ENCODE assay signal across 1 cellular context in the genomic region with DNA sequence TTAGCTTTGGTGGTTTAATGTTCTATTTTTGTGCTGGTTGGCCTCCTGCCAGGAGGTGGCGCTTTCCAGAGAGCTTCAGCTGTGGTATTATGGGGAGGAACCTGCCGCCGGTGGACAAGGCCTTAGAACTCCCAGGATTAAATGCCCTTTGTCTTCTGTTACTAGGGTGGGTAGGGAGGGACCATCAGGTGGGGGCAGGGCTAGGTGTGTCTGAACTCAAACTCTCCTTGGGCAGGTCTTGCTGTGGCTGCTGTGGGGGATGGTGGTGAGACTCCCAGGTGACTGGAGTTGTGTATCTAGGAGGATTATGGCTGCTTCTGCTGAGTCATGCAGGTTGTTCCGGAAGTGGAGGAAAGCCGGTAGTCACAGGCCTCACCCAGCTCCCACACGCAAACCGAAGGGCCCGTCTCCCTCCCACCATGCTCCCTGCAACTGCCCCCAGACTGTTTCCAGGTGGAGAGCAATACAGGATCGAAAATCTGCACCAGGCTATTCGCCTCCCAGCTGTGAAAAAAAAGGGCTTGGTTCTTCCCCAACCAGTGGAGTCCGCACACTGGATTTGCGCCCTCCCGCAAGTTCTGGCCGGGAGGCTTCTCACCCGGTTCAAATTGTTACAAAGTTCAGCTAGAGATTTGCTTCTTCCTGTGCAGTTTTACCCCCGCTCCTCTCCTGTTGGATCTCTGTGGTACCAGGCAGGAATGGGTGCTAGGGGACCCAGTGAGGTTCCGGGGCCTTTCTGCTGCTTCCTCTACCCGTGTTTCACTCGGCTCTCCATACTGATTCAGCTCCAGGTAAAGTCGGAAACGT.
TF ChIP-seq lines count a peak whose summit lies in the region.

No MANE protein-coding gene starts in this region.

TF ChIP-seq in K562, 482 proteins besides CTCF, POLR2A, EP300 and RAD21 (continued from another document and continues in another):
- TF ChIP-seq, protein P1, sequence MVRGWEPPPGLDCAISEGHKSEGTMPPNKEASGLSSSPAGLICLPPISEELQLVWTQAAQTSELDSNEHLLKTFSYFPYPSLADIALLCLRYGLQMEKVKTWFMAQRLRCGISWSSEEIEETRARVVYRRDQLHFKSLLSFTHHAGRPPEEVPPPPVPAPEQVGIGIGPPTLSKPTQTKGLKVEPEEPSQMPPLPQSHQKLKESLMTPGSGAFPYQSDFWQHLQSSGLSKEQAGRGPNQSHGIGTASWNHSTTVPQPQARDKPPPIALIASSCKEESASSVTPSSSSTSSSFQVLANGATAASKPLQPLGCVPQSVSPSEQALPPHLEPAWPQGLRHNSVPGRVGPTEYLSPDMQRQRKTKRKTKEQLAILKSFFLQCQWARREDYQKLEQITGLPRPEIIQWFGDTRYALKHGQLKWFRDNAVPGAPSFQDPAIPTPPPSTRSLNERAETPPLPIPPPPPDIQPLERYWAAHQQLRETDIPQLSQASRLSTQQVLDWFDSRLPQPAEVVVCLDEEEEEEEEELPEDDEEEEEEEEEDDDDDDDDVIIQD (CRISPR knock-in tag; IDR thresholded peaks at IDR 0.05), result no peak
- TF ChIP-seq XRCC5 (IDR thresholded peaks at IDR 0.05; ENCODE audit: low read depth, low read length) (no peak), NR2F6 (CRISPR knock-in tag; IDR thresholded peaks at IDR 0.05) (no peak), GTF2F1 (IDR thresholded peaks at IDR 0.05; ENCODE audit: low read depth, low read length) (no peak), BRD4 (IDR thresholded peaks at IDR 0.05) (no peak), GABPA (tag; conservative IDR thresholded peaks at IDR 0.05; ENCODE audit: low read depth) (peak; percentile 73), SRSF3 (IDR thresholded peaks at IDR 0.05; ENCODE audit: insufficient read depth, low read length) (no peak), MBD2 (IDR thresholded peaks at IDR 0.05; ENCODE audit: borderline replicate concordance, low read depth) (no peak), NFE2L1 (tag; IDR thresholded peaks at IDR 0.05; ENCODE audit: borderline replicate concordance, low read depth) (peak; percentile 76), BCOR (IDR thresholded peaks at IDR 0.05) (no peak), SMARCE1 (IDR thresholded peaks at IDR 0.05) (no peak), POLR2G (IDR thresholded peaks at IDR 0.05; ENCODE audit: low read depth, low read length) (peak; percentile 60), KLF1 (tag; IDR thresholded peaks at IDR 0.05) (no peak), ZNF431 (CRISPR knock-in tag; IDR thresholded peaks at IDR 0.05) (no peak), MCM5 (IDR thresholded peaks at IDR 0.05; ENCODE audit: low read depth) (no peak), POU5F1 (IDR thresholded peaks at IDR 0.05; ENCODE audit: borderline replicate concordance, low read depth, low read length, partially characterized antibody) (no peak), SMC3 (conservative IDR thresholded peaks at IDR 0.05; ENCODE audit: insufficient read depth, low read depth, low read length) (no peak), GABPB2 (CRISPR knock-in tag; conservative IDR thresholded peaks at IDR 0.05) (no peak), BACH1 (tag; IDR thresholded peaks at IDR 0.05) (peak; percentile 61; the same call in 1 of the 2 replicates), MAFK (IDR thresholded peaks at IDR 0.05; ENCODE audit: low read length) (peak; percentile 59), ZKSCAN3 (CRISPR knock-in tag; IDR thresholded peaks at IDR 0.05) (no peak), TEAD2 (tag; IDR thresholded peaks at IDR 0.05) (no peak), WHSC1 (IDR thresholded peaks at IDR 0.05; ENCODE audit: low read length) (no peak), C11orf30 (IDR thresholded peaks at IDR 0.05; ENCODE audit: low read depth) (peak; percentile 86), GTF2A2 (tag; IDR thresholded peaks at IDR 0.05) (no peak), HMGN3 (IDR thresholded peaks at IDR 0.05; ENCODE audit: borderline replicate concordance, extremely low read depth, insufficient read length, low read depth, low read length) (no peak), NR2C2 (CRISPR knock-in tag; IDR thresholded peaks at IDR 0.05) (no peak), NR2C2 (tag; IDR thresholded peaks at IDR 0.05) (no peak), ELF1 (tag; IDR thresholded peaks at IDR 0.05) (peak; percentile 56; the same call in 1 of the 2 replicates), FOXK2 (conservative IDR thresholded peaks at IDR 0.05 in 1 of 2, IDR thresholded peaks at IDR 0.05 in 1 of 2; ENCODE audit: low read depth in 2 of 2) (0 out of 4 replicates have a peak, but pooled peaks of 1 of the 2 experiments have one; percentile 22), TAF9B (IDR thresholded peaks at IDR 0.05; ENCODE audit: partially characterized antibody) (peak; percentile 22), ZKSCAN8 (CRISPR knock-in tag; IDR thresholded peaks at IDR 0.05) (no peak), PHF8 (IDR thresholded peaks at IDR 0.05; ENCODE audit: borderline replicate concordance, low read length) (peak; percentile 46; the same call in 1 of the 2 replicates), GABPB1 (CRISPR knock-in tag; IDR thresholded peaks at IDR 0.05) (0 out of 2 replicates have a peak, but pooled peaks have one; percentile 48), POLR2H (tag; IDR thresholded peaks at IDR 0.05; ENCODE audit: low read depth) (peak; percentile 60), RBM17 (IDR thresholded peaks at IDR 0.05; ENCODE audit: borderline replicate concordance, low read depth, low read length) (no peak), ARNT (IDR thresholded peaks at IDR 0.05) (no peak), YY1 (IDR thresholded peaks at IDR 0.05; ENCODE audit: borderline replicate concordance in 1 of 3, control insufficient read depth in 1 of 3, extremely low read depth in 1 of 3, insufficient read depth in 3 of 3, insufficient read length in 1 of 3, insufficient replicate concordance in 2 of 3, low read depth in 1 of 3, low read length in 2 of 3) (peak in 1 of 3 experiments; percentile 60), YBX1 (IDR thresholded peaks at IDR 0.05) (no peak)
- TF ChIP-seq, protein P2, sequence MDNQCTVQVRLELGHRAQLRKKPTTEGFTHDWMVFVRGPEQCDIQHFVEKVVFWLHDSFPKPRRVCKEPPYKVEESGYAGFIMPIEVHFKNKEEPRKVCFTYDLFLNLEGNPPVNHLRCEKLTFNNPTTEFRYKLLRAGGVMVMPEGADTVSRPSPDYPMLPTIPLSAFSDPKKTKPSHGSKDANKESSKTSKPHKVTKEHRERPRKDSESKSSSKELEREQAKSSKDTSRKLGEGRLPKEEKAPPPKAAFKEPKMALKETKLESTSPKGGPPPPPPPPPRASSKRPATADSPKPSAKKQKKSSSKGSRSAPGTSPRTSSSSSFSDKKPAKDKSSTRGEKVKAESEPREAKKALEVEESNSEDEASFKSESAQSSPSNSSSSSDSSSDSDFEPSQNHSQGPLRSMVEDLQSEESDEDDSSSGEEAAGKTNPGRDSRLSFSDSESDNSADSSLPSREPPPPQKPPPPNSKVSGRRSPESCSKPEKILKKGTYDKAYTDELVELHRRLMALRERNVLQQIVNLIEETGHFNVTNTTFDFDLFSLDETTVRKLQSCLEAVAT (IDR thresholded peaks at IDR 0.05), result no peak
- TF ChIP-seq, protein P3, sequence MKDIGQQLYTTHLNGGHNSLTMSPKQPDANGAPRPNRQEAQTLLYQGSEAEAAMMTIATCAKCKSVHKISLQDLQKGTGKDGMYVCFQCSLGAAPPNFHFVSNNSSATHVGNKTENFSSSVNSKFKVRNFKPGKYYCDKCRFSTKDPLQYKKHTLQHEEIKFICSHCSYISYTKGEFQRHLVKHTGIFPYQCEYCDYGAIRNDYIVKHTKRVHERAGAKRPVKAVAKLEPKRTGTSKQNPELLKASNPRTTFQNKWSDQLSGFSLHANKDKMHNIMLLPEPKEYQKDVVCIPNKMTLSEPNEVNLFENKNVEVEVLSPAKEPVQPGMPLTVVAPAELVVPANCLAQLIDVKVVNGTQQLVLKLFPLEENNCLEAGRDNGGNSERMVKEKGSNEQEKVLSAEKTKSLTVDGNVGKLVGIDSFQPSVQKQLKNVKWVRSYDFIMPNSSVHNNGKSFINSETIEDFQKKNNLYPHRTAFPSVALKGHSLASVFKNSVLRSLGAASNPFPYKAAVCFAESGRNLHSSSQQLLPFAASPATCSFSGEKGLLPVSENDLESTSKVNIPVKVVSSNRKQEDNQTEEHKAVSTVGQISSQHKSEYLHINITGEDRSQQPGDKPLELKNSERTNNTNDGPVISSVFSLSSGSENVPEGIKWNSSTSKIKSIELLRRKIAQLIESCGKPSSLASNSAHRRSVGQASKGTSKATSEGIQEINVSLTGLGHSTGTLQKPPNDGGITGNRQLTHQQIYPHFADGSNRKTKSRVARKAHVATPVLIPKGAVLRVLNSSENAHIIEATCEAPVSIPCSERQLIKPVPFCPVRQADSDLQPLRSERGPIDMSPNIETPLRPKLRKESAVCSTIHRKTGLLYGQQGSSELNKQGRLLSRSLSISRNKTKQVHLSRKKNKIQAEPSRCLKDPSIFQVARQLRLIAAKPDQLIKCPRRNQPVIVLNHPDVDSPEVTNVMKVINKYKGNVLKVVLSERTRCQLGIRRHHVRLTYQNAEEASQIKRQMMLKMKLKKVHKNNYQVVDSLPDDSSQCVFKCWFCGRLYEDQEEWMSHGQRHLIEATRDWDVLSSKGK (CRISPR knock-in tag; IDR thresholded peaks at IDR 0.05), result no peak
- TF ChIP-seq, protein P4, sequence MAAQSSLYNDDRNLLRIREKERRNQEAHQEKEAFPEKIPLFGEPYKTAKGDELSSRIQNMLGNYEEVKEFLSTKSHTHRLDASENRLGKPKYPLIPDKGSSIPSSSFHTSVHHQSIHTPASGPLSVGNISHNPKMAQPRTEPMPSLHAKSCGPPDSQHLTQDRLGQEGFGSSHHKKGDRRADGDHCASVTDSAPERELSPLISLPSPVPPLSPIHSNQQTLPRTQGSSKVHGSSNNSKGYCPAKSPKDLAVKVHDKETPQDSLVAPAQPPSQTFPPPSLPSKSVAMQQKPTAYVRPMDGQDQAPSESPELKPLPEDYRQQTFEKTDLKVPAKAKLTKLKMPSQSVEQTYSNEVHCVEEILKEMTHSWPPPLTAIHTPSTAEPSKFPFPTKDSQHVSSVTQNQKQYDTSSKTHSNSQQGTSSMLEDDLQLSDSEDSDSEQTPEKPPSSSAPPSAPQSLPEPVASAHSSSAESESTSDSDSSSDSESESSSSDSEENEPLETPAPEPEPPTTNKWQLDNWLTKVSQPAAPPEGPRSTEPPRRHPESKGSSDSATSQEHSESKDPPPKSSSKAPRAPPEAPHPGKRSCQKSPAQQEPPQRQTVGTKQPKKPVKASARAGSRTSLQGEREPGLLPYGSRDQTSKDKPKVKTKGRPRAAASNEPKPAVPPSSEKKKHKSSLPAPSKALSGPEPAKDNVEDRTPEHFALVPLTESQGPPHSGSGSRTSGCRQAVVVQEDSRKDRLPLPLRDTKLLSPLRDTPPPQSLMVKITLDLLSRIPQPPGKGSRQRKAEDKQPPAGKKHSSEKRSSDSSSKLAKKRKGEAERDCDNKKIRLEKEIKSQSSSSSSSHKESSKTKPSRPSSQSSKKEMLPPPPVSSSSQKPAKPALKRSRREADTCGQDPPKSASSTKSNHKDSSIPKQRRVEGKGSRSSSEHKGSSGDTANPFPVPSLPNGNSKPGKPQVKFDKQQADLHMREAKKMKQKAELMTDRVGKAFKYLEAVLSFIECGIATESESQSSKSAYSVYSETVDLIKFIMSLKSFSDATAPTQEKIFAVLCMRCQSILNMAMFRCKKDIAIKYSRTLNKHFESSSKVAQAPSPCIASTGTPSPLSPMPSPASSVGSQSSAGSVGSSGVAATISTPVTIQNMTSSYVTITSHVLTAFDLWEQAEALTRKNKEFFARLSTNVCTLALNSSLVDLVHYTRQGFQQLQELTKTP (IDR thresholded peaks at IDR 0.05; ENCODE audit: low read depth in 1 of 2, partially characterized antibody in 2 of 2), result no peak
- TF ChIP-seq, protein P5, sequence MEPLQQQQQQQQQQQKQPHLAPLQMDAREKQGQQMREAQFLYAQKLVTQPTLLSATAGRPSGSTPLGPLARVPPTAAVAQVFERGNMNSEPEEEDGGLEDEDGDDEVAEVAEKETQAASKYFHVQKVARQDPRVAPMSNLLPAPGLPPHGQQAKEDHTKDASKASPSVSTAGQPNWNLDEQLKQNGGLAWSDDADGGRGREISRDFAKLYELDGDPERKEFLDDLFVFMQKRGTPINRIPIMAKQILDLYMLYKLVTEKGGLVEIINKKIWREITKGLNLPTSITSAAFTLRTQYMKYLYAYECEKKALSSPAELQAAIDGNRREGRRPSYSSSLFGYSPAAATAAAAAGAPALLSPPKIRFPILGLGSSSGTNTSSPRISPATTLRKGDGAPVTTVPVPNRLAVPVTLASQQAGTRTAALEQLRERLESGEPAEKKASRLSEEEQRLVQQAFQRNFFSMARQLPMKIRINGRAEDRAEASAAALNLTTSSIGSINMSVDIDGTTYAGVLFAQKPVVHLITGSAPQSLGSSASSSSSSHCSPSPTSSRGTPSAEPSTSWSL (CRISPR knock-in tag; IDR thresholded peaks at IDR 0.05; ENCODE audit: borderline replicate concordance), result no peak
- TF ChIP-seq, protein P6, sequence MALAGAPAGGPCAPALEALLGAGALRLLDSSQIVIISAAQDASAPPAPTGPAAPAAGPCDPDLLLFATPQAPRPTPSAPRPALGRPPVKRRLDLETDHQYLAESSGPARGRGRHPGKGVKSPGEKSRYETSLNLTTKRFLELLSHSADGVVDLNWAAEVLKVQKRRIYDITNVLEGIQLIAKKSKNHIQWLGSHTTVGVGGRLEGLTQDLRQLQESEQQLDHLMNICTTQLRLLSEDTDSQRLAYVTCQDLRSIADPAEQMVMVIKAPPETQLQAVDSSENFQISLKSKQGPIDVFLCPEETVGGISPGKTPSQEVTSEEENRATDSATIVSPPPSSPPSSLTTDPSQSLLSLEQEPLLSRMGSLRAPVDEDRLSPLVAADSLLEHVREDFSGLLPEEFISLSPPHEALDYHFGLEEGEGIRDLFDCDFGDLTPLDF (CRISPR knock-in tag; IDR thresholded peaks at IDR 0.05), result no peak
- TF ChIP-seq, protein P7, sequence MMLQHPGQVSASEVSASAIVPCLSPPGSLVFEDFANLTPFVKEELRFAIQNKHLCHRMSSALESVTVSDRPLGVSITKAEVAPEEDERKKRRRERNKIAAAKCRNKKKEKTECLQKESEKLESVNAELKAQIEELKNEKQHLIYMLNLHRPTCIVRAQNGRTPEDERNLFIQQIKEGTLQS (IDR thresholded peaks at IDR 0.05), result 0 out of 2 replicates have a peak, but pooled peaks have one; percentile 25
- TF ChIP-seq, protein P7 (CRISPR knock-in tag; conservative IDR thresholded peaks at IDR 0.05), result no peak
- TF ChIP-seq, protein P8, sequence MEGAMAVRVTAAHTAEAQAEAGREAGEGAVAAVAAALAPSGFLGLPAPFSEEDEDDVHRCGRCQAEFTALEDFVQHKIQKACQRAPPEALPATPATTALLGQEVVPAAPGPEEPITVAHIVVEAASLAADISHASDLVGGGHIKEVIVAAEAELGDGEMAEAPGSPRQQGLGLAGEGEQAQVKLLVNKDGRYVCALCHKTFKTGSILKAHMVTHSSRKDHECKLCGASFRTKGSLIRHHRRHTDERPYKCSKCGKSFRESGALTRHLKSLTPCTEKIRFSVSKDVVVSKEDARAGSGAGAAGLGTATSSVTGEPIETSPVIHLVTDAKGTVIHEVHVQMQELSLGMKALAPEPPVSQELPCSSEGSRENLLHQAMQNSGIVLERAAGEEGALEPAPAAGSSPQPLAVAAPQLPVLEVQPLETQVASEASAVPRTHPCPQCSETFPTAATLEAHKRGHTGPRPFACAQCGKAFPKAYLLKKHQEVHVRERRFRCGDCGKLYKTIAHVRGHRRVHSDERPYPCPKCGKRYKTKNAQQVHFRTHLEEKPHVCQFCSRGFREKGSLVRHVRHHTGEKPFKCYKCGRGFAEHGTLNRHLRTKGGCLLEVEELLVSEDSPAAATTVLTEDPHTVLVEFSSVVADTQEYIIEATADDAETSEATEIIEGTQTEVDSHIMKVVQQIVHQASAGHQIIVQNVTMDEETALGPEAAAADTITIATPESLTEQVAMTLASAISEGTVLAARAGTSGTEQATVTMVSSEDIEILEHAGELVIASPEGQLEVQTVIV (CRISPR knock-in tag; IDR thresholded peaks at IDR 0.05; ENCODE audit: borderline replicate concordance), result no peak
